In genomic region chr9:36286388-36286787, GRCh38 we compare ENCODE assay signal across 29 cellular contexts.
"Had no signal": no experiment of that assay in that cellular context is flagged by ENCODE, and none has a peak within 500 bp of the region (broad histone marks: within the 10 kb centered on the region; RNA-seq: fewer than 3 reads in every experiment).

No MANE protein-coding gene starts in this region.

- H3K9me3 Mint-ChIP-seq: mesothelial cell of epicardium; naive thymus-derived CD4-positive, alpha-beta T cell; natural killer cell treated with Interleukin-12 subunit alpha and Interleukin-12 subunit beta and Interleukin-15 and Interleukin-18, amount 100 ng/mL, for 72 hours; stimulated activated naive B cell treated with anti-CD40 and anti-IgM and Interleukin-4, amounts not matched to agents 10 μg/mL and 1 μg/mL and 100 μg/mL, for 72 hours had no signal

- H3K4me1 ChIP-seq: heart right ventricle, left lung, lower lobe of right lung, right atrium auricular region, right lobe of liver, stomach, testis, thyroid gland, transverse colon, upper lobe of right lung had no signal

- H3K27me3 ChIP-seq: heart right ventricle, hepatocyte, left lung, ovary, right atrium auricular region, right lobe of liver, stomach, testis, thyroid gland, transverse colon, upper lobe of right lung had no signal

- H3K4me3 Mint-ChIP-seq: mesothelial cell of epicardium; naive thymus-derived CD4-positive, alpha-beta T cell; natural killer cell treated with Interleukin-12 subunit alpha and Interleukin-12 subunit beta and Interleukin-15 and Interleukin-18, amount 100 ng/mL, for 72 hours; stimulated activated naive B cell treated with anti-CD40 and anti-IgM and Interleukin-4, amounts not matched to agents 10 μg/mL and 1 μg/mL and 100 μg/mL, for 72 hours had no signal

- H3K4me3 ChIP-seq: heart right ventricle, hepatocyte, left lung, lower lobe of right lung, ovary, right atrium auricular region, right lobe of liver, smooth muscle cell, stomach, testis, thyroid gland, transverse colon, upper lobe of right lung had no signal

- H3K79me2 ChIP-seq: hepatocyte had no signal

- H3K27ac Mint-ChIP-seq: mesothelial cell of epicardium; naive thymus-derived CD4-positive, alpha-beta T cell; natural killer cell treated with Interleukin-12 subunit alpha and Interleukin-12 subunit beta and Interleukin-15 and Interleukin-18, amount 100 ng/mL, for 72 hours; progenitor cell of endocrine pancreas; stimulated activated naive B cell treated with anti-CD40 and anti-IgM and Interleukin-4, amounts not matched to agents 10 μg/mL and 1 μg/mL and 100 μg/mL, for 72 hours had no signal

- H3K9me3 ChIP-seq: heart right ventricle, left lung, lower lobe of right lung, ovary, right atrium auricular region, right lobe of liver, stomach, testis, thyroid gland, transverse colon, upper lobe of right lung had no signal

- H3K4me2 ChIP-seq: hepatocyte, smooth muscle cell had no signal

- FAIRE-seq: keratinocyte, urothelium cell line had no signal

- DNase-seq: heart right ventricle; kidney glomerular epithelial cell; left cardiac atrium; left lung; lower lobe of right lung; mammary epithelial cell; mesenchymal stem cell; naive thymus-derived CD4-positive, alpha-beta T cell; ovary; right lobe of liver; stimulated activated CD4-positive, alpha-beta T cell treated with anti-CD3 and anti-CD28 coated beads, Interleukin-1b, Interleukin-23, amount 100 ng/mL, for 48 hours; stimulated activated CD4-positive, alpha-beta T cell treated with anti-CD3 and anti-CD28 coated beads, Interleukin-2, amount 100 ng/mL, for 48 hours; stimulated activated CD4-positive, alpha-beta T cell treated with anti-CD3 and anti-CD28 coated beads, Interleukin-4, amount 100 ng/mL, for 4 hours; stimulated activated CD8-positive, alpha-beta memory T cell treated with anti-CD3 and anti-CD28 coated beads, Interleukin-4, amount 100 ng/mL, for 48 hours; stimulated activated naive B cell treated with anti-CD40 and anti-IgM and Interleukin-4, amounts not matched to agents 10 μg/mL and 1 μg/mL and 100 μg/mL, for 72 hours; stimulated activated naive CD8-positive, alpha-beta T cell treated with anti-CD3 and anti-CD28 coated beads, Interleukin-15, Interleukin-2, amounts not matched to agents 100 U/mL and 50 U/mL, for 24 hours; stomach; testis; thyroid gland; transverse colon; upper lobe of right lung had no signal

- H3K36me3 Mint-ChIP-seq: natural killer cell treated with Interleukin-12 subunit alpha and Interleukin-12 subunit beta and Interleukin-15 and Interleukin-18, amount 100 ng/mL, for 72 hours had no signal

- H3K27ac ChIP-seq: heart right ventricle, hepatocyte, left lung, lower lobe of right lung, ovary, right atrium auricular region, right lobe of liver, stomach, testis, thyroid gland, transverse colon, upper lobe of right lung had no signal

- H3K36me3 ChIP-seq: heart right ventricle, left lung, lower lobe of right lung, ovary, right atrium auricular region, right lobe of liver, stomach, thyroid gland, transverse colon, upper lobe of right lung had no signal

- ATAC-seq: heart right ventricle; left cardiac atrium; left lung; lower lobe of right lung; naive thymus-derived CD4-positive, alpha-beta T cell; natural killer cell treated with Interleukin-12 subunit alpha and Interleukin-12 subunit beta and Interleukin-15 and Interleukin-18, amount 100 ng/mL, for 72 hours; right lobe of liver; stimulated activated naive B cell treated with anti-CD40 and anti-IgM and Interleukin-4, amounts not matched to agents 10 μg/mL and 1 μg/mL and 100 μg/mL, for 72 hours; stimulated activated naive CD8-positive, alpha-beta T cell treated with anti-CD3 and anti-CD28 coated beads, Interleukin-15, Interleukin-2, amounts not matched to agents 100 U/mL and 50 U/mL, for 24 hours; upper lobe of right lung had no signal

- H2AFZ ChIP-seq: hepatocyte had no signal

- H3K4me1 Mint-ChIP-seq: stimulated activated naive B cell treated with anti-CD40 and anti-IgM and Interleukin-4, amounts not matched to agents 10 μg/mL and 1 μg/mL and 100 μg/mL, for 72 hours had no signal
